ENCODE assay signal across 34 cellular contexts in genomic region chr21:40136571-40136970, GRCh38.
"Had no signal": no experiment of that assay in that cellular context is flagged by ENCODE, and none has a peak within 500 bp of the region (broad histone marks: within the 10 kb centered on the region; RNA-seq: fewer than 3 reads in every experiment).

No MANE protein-coding gene starts in this region.

- H3K4me3 ChIP-seq: MG63 had no signal

- H3K9me3 ChIP-seq: MG63 had no signal

- DNase-seq: Karpas-422, Kasumi-1, MG63, MM.1S, MV-4-11, NCI-H1048, NCI-H1092, NCI-H1092 treated with DMSO at 0.1 percent for 48 hours, NCI-H1105, NCI-H1105 treated with DMSO at 0.1 percent for 48 hours, NCI-H1417, NCI-H1417 treated with DMSO at 0.1 percent for 48 hours, NCI-H1436, NCI-H1436 treated with DMSO at 0.1 percent for 48 hours, NCI-H146, NCI-H1694, NCI-H1694 treated with DMSO at 0.1 percent for 48 hours, NCI-H187, NCI-H187 treated with DMSO at 0.1 percent for 48 hours, NCI-H1930, NCI-H2029, NCI-H2029 treated with DMSO at 0.1 percent for 48 hours, NCI-H2081, NCI-H2081 treated with DMSO at 0.1 percent for 48 hours, NCI-H2107, NCI-H2171, NCI-H2171 treated with DMSO at 0.1 percent for 48 hours, NCI-H2227 treated with DMSO at 0.1 percent for 48 hours, NCI-H226, NCI-H345, NCI-H446, NCI-H446 treated with DMSO at 0.1 percent for 48 hours, NCI-H510A had no signal

- H3K4me2 ChIP-seq: KMS-11 had no signal

- H3K27ac ChIP-seq: KMS-11 had no signal

- H3K36me3 ChIP-seq: MG63 had no signal

- H3K9ac ChIP-seq: KMS-11 had no signal
